In genomic region chr12:65025070-65025469, GRCh38 we compare ENCODE assay signal across 24 cellular contexts.
"Had no signal": no experiment of that assay in that cellular context is flagged by ENCODE, and none has a peak within 500 bp of the region (broad histone marks: within the 10 kb centered on the region; RNA-seq: fewer than 3 reads in every experiment).

No MANE protein-coding gene starts in this region.

- H3K27ac Mint-ChIP-seq: activated CD4-positive, alpha-beta memory T cell treated with anti-CD3 and anti-CD28 coated beads, Interleukin-2, amount 10 ng/mL, durations not matched to agents 7 days and 5 days; activated CD4-positive, alpha-beta T cell treated with anti-CD3 and anti-CD28 coated beads, Interleukin-2, amount 10 ng/mL, durations not matched to agents 7 days and 5 days; activated naive CD4-positive, alpha-beta T cell treated with anti-CD3 and anti-CD28 coated beads for 36 hours; activated naive CD8-positive, alpha-beta T cell; activated T-helper 17 cell treated with anti-CD3 and anti-CD28 coated beads, Interleukin-2, amount 50 U/mL, for 72 hours; IgD-negative memory B cell had no signal

- DNase-seq: activated CD4-positive, alpha-beta memory T cell treated with anti-CD3 and anti-CD28 coated beads, Interleukin-2, amount 10 ng/mL, durations not matched to agents 7 days and 5 days; activated CD4-positive, alpha-beta T cell treated with anti-CD3 and anti-CD28 coated beads, Interleukin-2, amount 10 ng/mL, durations not matched to agents 7 days and 5 days; activated CD4-positive, CD25-positive, alpha-beta regulatory T cell; activated gamma-delta T cell; activated naive CD4-positive, alpha-beta T cell treated with anti-CD3 and anti-CD28 coated beads for 36 hours; activated T-cell treated with anti-CD3 and anti-CD28 coated beads for 4 hours; activated T-cell treated with anti-CD3 and anti-CD28 coated beads, Interleukin-2, amount 50 U/mL, for 48 hours; amygdala; brain microvascular endothelial cell; KG1; NCI-H1048; NCI-H146; NCI-H187 treated with DMSO at 0.1 percent for 48 hours; NCI-H2107; NCI-H446 treated with DMSO at 0.1 percent for 48 hours; NCI-H524 treated with DMSO at 0.1 percent for 48 hours; Right ventricle myocardium superior; RPMI8226; SJCRH30; SK-N-SH; T-helper 1 cell had no signal

- H3K4me3 Mint-ChIP-seq: activated CD4-positive, alpha-beta memory T cell treated with anti-CD3 and anti-CD28 coated beads, Interleukin-2, amount 10 ng/mL, durations not matched to agents 7 days and 5 days; activated CD4-positive, alpha-beta T cell treated with anti-CD3 and anti-CD28 coated beads, Interleukin-2, amount 10 ng/mL, durations not matched to agents 7 days and 5 days; activated naive CD4-positive, alpha-beta T cell treated with anti-CD3 and anti-CD28 coated beads for 36 hours; activated naive CD8-positive, alpha-beta T cell; activated T-helper 17 cell treated with anti-CD3 and anti-CD28 coated beads, Interleukin-2, amount 50 U/mL, for 72 hours; IgD-negative memory B cell had no signal

- H3K4me1 Mint-ChIP-seq: activated CD4-positive, alpha-beta memory T cell treated with anti-CD3 and anti-CD28 coated beads, Interleukin-2, amount 10 ng/mL, durations not matched to agents 7 days and 5 days; activated CD4-positive, alpha-beta T cell treated with anti-CD3 and anti-CD28 coated beads, Interleukin-2, amount 10 ng/mL, durations not matched to agents 7 days and 5 days; activated T-helper 17 cell treated with anti-CD3 and anti-CD28 coated beads, Interleukin-2, amount 50 U/mL, for 72 hours; IgD-negative memory B cell had no signal

- H3K9me3 Mint-ChIP-seq: activated CD4-positive, alpha-beta memory T cell treated with anti-CD3 and anti-CD28 coated beads, Interleukin-2, amount 10 ng/mL, durations not matched to agents 7 days and 5 days; activated CD4-positive, alpha-beta T cell treated with anti-CD3 and anti-CD28 coated beads, Interleukin-2, amount 10 ng/mL, durations not matched to agents 7 days and 5 days; activated T-helper 17 cell treated with anti-CD3 and anti-CD28 coated beads, Interleukin-2, amount 50 U/mL, for 72 hours had no signal

- H3K36me3 Mint-ChIP-seq: activated naive CD8-positive, alpha-beta T cell; IgD-negative memory B cell had no signal
